ENCODE assay signal across 8 cellular contexts in the genomic region with DNA sequence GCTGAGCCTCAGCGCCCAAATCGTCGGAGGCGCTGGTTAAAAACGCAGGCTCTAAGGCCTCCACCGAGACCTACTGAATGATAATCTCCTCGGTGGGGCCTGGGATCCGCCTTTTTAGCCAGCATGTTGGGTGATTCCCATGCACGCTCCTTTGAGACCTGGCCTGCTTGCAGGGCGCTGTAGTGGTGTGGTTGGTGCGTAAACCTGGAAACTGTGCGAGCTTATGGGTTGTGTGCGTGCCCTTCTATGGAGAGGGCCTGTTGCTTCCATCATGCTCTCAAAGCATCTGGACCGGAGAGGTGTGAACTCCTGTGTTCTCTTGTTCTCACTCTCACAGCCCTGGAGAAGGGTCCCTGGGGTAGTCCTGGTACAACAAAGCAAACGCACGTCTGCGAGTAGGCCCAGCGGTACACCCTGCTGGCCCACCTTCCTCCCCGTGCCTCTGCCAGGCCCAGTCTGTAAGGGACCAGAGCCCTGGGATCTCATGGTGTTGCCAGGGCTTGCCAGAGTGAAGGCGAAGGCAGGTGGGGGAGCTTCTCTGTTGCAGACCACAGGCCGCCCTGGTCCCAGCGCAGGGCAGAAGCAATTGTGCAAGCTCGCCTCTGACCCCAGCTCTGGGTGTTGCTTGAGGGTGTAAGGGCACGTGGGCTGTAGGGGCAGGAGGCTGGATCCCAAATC. TPM values are rescaled to one million over a fixed set of nuclear protein-coding genes. Genes with fewer than 3 reads are reported as not detected.
DNase-seq lines count a peak whose midpoint lies in the region; ATAC-seq, FAIRE-seq and TF ChIP-seq lines count a peak whose summit lies in the region.

No MANE protein-coding gene starts in this region.

- peak overlapping the region; percentile 19 for H3K4me3 ChIP-seq in K562
- peak overlapping the region; percentile 33 for H3K4me3 ChIP-seq in mononuclear cell (ENCODE audit: low read length)
- peak overlapping the region in 3 of 4 donors; percentile 67 to 88 (median 69) for H3K4me3 ChIP-seq in upper lobe of left lung

- FAIRE-seq in K562 (lab: Jason Lieb, UNC): no peak

- H3K4me3 Mint-ChIP-seq in activated naive CD4-positive, alpha-beta T cell treated with anti-CD3 and anti-CD28 coated beads, Interleukin-2, amount 10 ng/mL, durations not matched to agents 7 days and 5 days: peak overlapping the region; percentile 73

- intact Hi-C loops in K562 (cut with micrococcal nuclease): no loop called here

- in situ Hi-C loops in K562 (cut with MboI): no loop called here

- no peaks in the 10 kb centered on the region for H3K9me3 Mint-ChIP-seq in activated naive CD4-positive, alpha-beta T cell treated with anti-CD3 and anti-CD28 coated beads, Interleukin-2, amount 10 ng/mL, durations not matched to agents 7 days and 5 days

- H3K9me3 ChIP-seq in K562 (replicated peaks; ENCODE audit: control insufficient read depth, insufficient read depth, low read depth, low read length) (no peaks in the 10 kb centered on the region), mononuclear cell (ENCODE audit: low read depth, low read length) (no peaks in the 10 kb centered on the region), upper lobe of left lung (no peaks in the 10 kb centered on the region)

- H3K36me3 ChIP-seq in K562 (ENCODE audit: control insufficient read depth, insufficient read depth, low read length): no peaks in the 10 kb centered on the region
- no peaks in the 10 kb centered on the region for H3K36me3 ChIP-seq in upper lobe of left lung

- no peaks in the 10 kb centered on the region for H3K79me2 ChIP-seq in K562 (ENCODE audit: control insufficient read depth, insufficient read depth, low read length)

- CTCF ChIA-PET in activated naive CD4-positive, alpha-beta T cell treated with anti-CD3 and anti-CD28 coated beads, Interleukin-2, amount 10 ng/mL, durations not matched to agents 7 days and 5 days (lab: Charles Lee): interaction anchor here (0.7 kb wide), 1 partner anchor 152 kb away, joined by 3 read pairs; no protein-coding TSS in a partner anchor
- CTCF ChIA-PET in K562 (lab: Yijun Ruan, JAX; ENCODE audit: low intra/inter-chr PET ratio): no interaction called here

- POLR2A ChIA-PET in K562 (lab: Yijun Ruan, JAX): interaction anchor here (0.9 kb wide), 1 partner anchor 28 kb away, joined by 5 read pairs; no protein-coding TSS in a partner anchor

- TF ChIP-seq POLR2A in K562 (conservative IDR thresholded peaks at IDR 0.05) (no peak), upper lobe of left lung (IDR thresholded peaks at IDR 0.05) (no peak)

- TF ChIP-seq CTCF in K562 (IDR thresholded peaks at IDR 0.05 in 2 of 3, conservative IDR thresholded peaks at IDR 0.05 in 1 of 3; ENCODE audit: insufficient read depth in 2 of 3, low read depth in 1 of 3, low read length in 3 of 3): no peak
- no peak for TF ChIP-seq CTCF in upper lobe of left lung (IDR thresholded peaks at IDR 0.05)

- no peaks in the 10 kb centered on the region for H4K20me1 ChIP-seq in K562 (replicated peaks; ENCODE audit: control insufficient read depth, insufficient read depth, low read length)

- TF ChIP-seq RAD21 in K562 (CRISPR knock-in tag; conservative IDR thresholded peaks at IDR 0.05 in 1 of 2, IDR thresholded peaks at IDR 0.05 in 1 of 2): no peak

- H3K4me2 ChIP-seq in K562 (ENCODE audit: insufficient read depth, low read length): peak overlapping the region; percentile 46; the same call in 1 of the 2 replicates

- DNase-seq in activated naive CD4-positive, alpha-beta T cell treated with anti-CD3 and anti-CD28 coated beads, Interleukin-2, amount 10 ng/mL, durations not matched to agents 7 days and 5 days: no peak
- no peak for DNase-seq in activated naive CD4-positive, alpha-beta T cell (lab: John Stamatoyannopoulos, UW)
- no peak for DNase-seq in K562 (ENCODE audit: extremely low read depth in 1 of 4, low spot score in 3 of 4)
- peak in 1 of 2 donors; percentile 51 for DNase-seq in upper lobe of left lung
- DNase-seq in activated gamma-delta T cell (lab: John Stamatoyannopoulos, UW): no peak
- no peak for DNase-seq in MV-4-11 (lab: John Stamatoyannopoulos, UW)

- H3K27ac ChIP-seq in K562 (ENCODE audit: extremely low read depth, low read depth, low read length) (no peak overlapping the region), upper lobe of left lung (no peak overlapping the region)

- TF ChIP-seq EP300 in K562 (IDR thresholded peaks at IDR 0.05; ENCODE audit: low read length) (no peak), upper lobe of left lung (IDR thresholded peaks at IDR 0.05) (no peak)

- peaks cover 9% of the 10 kb centered on the region for H3K4me1 Mint-ChIP-seq in activated naive CD4-positive, alpha-beta T cell treated with anti-CD3 and anti-CD28 coated beads, Interleukin-2, amount 10 ng/mL, durations not matched to agents 7 days and 5 days

- H3K4me1 ChIP-seq in K562 (replicated peaks in 1 of 2; ENCODE audit: control insufficient read depth in 2 of 2, insufficient read depth in 2 of 2, low read length in 2 of 2) (peaks cover 19 to 27% of the 10 kb centered on the region in 2 experiments; a peak in 4 of 5 replicates), mononuclear cell (ENCODE audit: insufficient read depth, low read length) (peaks cover 12% of the 10 kb centered on the region), upper lobe of left lung (peaks cover 9 to 21% (median 12%) of the 10 kb centered on the region in 4 donors)

- H3K27me3 Mint-ChIP-seq in activated naive CD4-positive, alpha-beta T cell treated with anti-CD3 and anti-CD28 coated beads, Interleukin-2, amount 10 ng/mL, durations not matched to agents 7 days and 5 days: peaks cover 86% of the 10 kb centered on the region

- no peak overlapping the region for H3K27ac Mint-ChIP-seq in activated naive CD4-positive, alpha-beta T cell treated with anti-CD3 and anti-CD28 coated beads, Interleukin-2, amount 10 ng/mL, durations not matched to agents 7 days and 5 days

- peak overlapping the region in 1 of 2 experiments; percentile 76; a peak in 2 of 4 replicates for H3K9ac ChIP-seq in K562 (ENCODE audit: insufficient read depth in 1 of 2, low read depth in 2 of 2, low read length in 2 of 2)

- WGBS in K562 (ENCODE audit: insufficient coverage, low coverage, missing lambda C conversion rate): 69% methylated on average over 12 of the region's 24 CpGs
- 81 to 91% methylated on average over 9 to 24 of the region's 24 CpGs for WGBS in upper lobe of left lung, 2 donors

- ATAC-seq in K562 (no peak), upper lobe of left lung (ENCODE audit: low FRiP score in 2 of 2) (no peak), HG02610 (IDR thresholded peaks at IDR 0.05; ENCODE audit: unreplicated experiment) (no peak)

- H3K27me3 ChIP-seq in K562 (ENCODE audit: control insufficient read depth in 2 of 2, insufficient read depth in 2 of 2, low read length in 2 of 2): peaks cover 11 to 42% of the 10 kb centered on the region in 2 experiments; a peak in 4 of 5 replicates
- H3K27me3 ChIP-seq in mononuclear cell (ENCODE audit: insufficient read depth, low read length): peaks cover 10% of the 10 kb centered on the region
- H3K27me3 ChIP-seq in upper lobe of left lung: no peaks in the 10 kb centered on the region

- BruUV-seq in K562 (replicated peaks; lab: Mats Ljungman, UMichigan): no TSS peak

- no peaks in the 10 kb centered on the region for H3K36me3 Mint-ChIP-seq in activated naive CD4-positive, alpha-beta T cell treated with anti-CD3 and anti-CD28 coated beads, Interleukin-2, amount 10 ng/mL, durations not matched to agents 7 days and 5 days

- H3K9me1 ChIP-seq in K562 (ENCODE audit: control insufficient read depth, insufficient read depth, low read length): no peaks in the 10 kb centered on the region

- H2AFZ ChIP-seq in K562 (ENCODE audit: low read depth, low read length): peak overlapping the region; percentile 79; the same call in 1 of the 2 replicates

TF ChIP-seq in K562, 482 proteins besides CTCF, POLR2A, EP300 and RAD21:
- no peak for TF ChIP-seq ZNF41 (CRISPR knock-in tag; conservative IDR thresholded peaks at IDR 0.05)
TF ChIP-seq in K562: peak in this region for 0.

RNA-seq across cellular contexts. Expression of a gene that starts 0.8 kb away (rescaled TPM):
- total RNA-seq in K562 (2011; cell fraction: chromatin; rRNA removed; ENCODE audit: low replicate concordance): 0.18 and 0.30 TPM in 2 replicates
- total RNA-seq in K562 (2011; cell fraction: nucleolus; rRNA removed): 0.13 and 0.33 TPM in 2 replicates
- 0.23 and 0.29 TPM in 2 replicates for total RNA-seq in K562 (2011; cell fraction: nucleoplasm; rRNA removed)
- total RNA-seq in K562 (2014; rRNA removed) (not detected in 2 replicates), K562 (2014; rRNA removed; fragmentation: Illumina TruSeq; extraction: Trizol) (not detected in 2 replicates), K562 (2015; rRNA removed; fragmentation: Illumina TruSeq; extraction: Trizol) (not detected in 2 replicates), K562 (2021) (0.04 TPM in 1 of 2 replicates, not detected in the other), mononuclear cell (2.2 TPM), upper lobe of left lung (1 to 10 TPM; 2.1 to 7.3 (median 5.2) TPM)
- polyA plus RNA-seq in K562 (2011; rRNA removed) (0.05 and 0.07 TPM in 2 replicates), K562 (2014; fragmentation: Illumina TruSeq; extraction: Trizol) (not detected in 2 replicates), K562 (2014; fragmentation: Nextera tagmentation; extraction: Ambion mirVana) (under 1 TPM; 0.08 to 0.34 TPM), K562 (2014; rRNA removed) (0.05 TPM in 1 of 2 replicates, not detected in the other)
- not detected in 2 replicates for polyA plus RNA-seq in K562 (2011; cell fraction: cytosol; rRNA removed)
- polyA plus RNA-seq in K562 (2011; cell fraction: nucleus; rRNA removed): 0.03 and 0.07 TPM in 2 replicates
- 0.61 and 0.75 TPM in 2 replicates for polyA plus RNA-seq in K562 (2012)
- polyA minus RNA-seq in K562 (2011; rRNA and poly(A)+ RNA removed): not detected in 2 replicates
- not detected in 2 replicates for polyA minus RNA-seq in K562 (2011; cell fraction: cytosol; rRNA and poly(A)+ RNA removed)
- polyA minus RNA-seq in K562 (2011; cell fraction: nucleus; rRNA and poly(A)+ RNA removed): 0.11 and 0.13 TPM in 2 replicates

Comparison
In these comparisons a context has a peak if more than half of its experiments do, and no peak if none do; other contexts are left out.
1. H3K4me3 ChIP-seq: peak in every context shown above with its lines; median percentile 69 in upper lobe of left lung; 33 in mononuclear cell; 19 in K562.